ENCODE assay signal across 9 cellular contexts in the genomic region with DNA sequence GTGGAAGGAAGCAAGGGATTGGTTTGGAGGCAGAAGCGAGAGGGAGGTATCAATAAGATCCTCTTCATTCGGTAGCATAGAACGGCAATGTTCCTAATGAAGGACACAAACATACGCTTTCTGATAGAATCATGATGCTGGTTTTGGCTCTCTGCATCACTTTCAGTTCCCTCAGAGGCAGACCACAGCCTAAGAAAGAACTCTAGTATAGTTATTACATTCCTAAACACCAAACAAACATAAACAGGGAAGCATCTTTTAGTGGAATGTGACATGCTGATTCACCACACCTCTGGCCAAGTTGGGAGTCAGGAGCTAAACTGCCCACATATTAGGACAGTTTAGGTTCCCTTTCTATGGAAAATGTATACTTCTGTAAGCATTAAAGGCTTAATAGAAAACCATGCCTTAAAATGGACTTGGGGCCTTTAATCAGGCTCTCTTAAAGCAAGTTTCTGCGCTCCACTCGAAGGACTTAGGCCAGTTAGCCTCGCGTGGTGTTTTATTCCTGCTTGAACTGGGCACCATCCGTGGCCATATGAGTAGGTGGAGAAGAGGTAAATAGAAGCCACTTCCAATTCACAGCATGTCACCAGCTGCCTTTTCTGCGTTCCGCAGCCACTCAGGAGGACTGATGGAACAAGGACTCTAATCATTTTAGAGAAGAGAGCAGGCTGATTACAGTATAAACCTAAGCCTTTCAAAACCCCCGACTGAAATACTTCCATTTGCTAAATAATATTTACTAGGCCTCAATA. TPM values are rescaled to one million over a fixed set of nuclear protein-coding genes. Genes with fewer than 3 reads are reported as not detected.
DNase-seq lines count a peak whose midpoint lies in the region; ATAC-seq, FAIRE-seq and TF ChIP-seq lines count a peak whose summit lies in the region.
"Had no signal": no experiment of that assay in that cellular context is flagged by ENCODE, and none has a peak within 500 bp of the region (broad histone marks: within the 10 kb centered on the region; RNA-seq: fewer than 3 reads in every experiment).

No MANE protein-coding gene starts in this region.

- H4K91ac ChIP-seq in neuronal stem cell (ENCODE audit: low read depth, low read length, poor library complexity) = no peak overlapping the region

- H3K79me1 ChIP-seq in neuronal stem cell (ENCODE audit: low read depth, low read length) = no peaks in the 10 kb centered on the region

- H3K23ac ChIP-seq in neuronal stem cell (ENCODE audit: low read depth, low read length, poor library complexity) = no peak overlapping the region

- peaks cover 21% of the 10 kb centered on the region for H3K4me1 ChIP-seq in endothelial cell of umbilical vein (ENCODE audit: control insufficient read depth, extremely low read depth, insufficient read depth, low read length)
- peaks cover 0 to 2% of the 10 kb centered on the region in 2 donors for H3K4me1 ChIP-seq in neuronal stem cell (ENCODE audit: control insufficient read depth in 2 of 2, insufficient read depth in 1 of 2, low read depth in 1 of 2, low read length in 2 of 2)

- peak; percentile 64 for FAIRE-seq in endothelial cell of umbilical vein (lab: Jason Lieb, UNC)
- FAIRE-seq: G401.6 had no signal

- dilution Hi-C loops in endothelial cell of umbilical vein (cut with MboI; ENCODE audit: extremely low pct_ligation_motif_present, low sequenced_read_pairs) = no loop called here

- H3K9me3 ChIP-seq in endothelial cell of umbilical vein (replicated peaks; ENCODE audit: control insufficient read depth, insufficient read depth, low read length) (no peaks in the 10 kb centered on the region), neuronal stem cell (replicated peaks in 1 of 2; ENCODE audit: control insufficient read depth in 2 of 2, insufficient read depth in 1 of 2, low read depth in 1 of 2, low read length in 2 of 2) (no peaks in the 10 kb centered on the region)

- POLR2A ChIA-PET in endothelial cell of umbilical vein (lab: Charles Lee) = no interaction called here

- intact Hi-C loops in endothelial cell of umbilical vein (cut with micrococcal nuclease) = loop anchor here (5.0 kb wide), 1 partner anchor 185 kb away; a partner anchor contains a TSS
- intact Hi-C loops in lower leg skin (cut with DNase I; ENCODE audit: low total_unique reads) = no loop called here

- BruUV-seq in endothelial cell of umbilical vein (replicated peaks; lab: Mats Ljungman, UMichigan) = no TSS peak

- H3K4me2 ChIP-seq in endothelial cell of umbilical vein (ENCODE audit: insufficient read depth, low read length) (peak overlapping the region; percentile 14), neuronal stem cell (ENCODE audit: insufficient read depth, low read length, poor library complexity, severe bottlenecking) (no peak overlapping the region)

- no peak overlapping the region for H3K14ac ChIP-seq in neuronal stem cell (ENCODE audit: low read length)

- H4K20me1 ChIP-seq in endothelial cell of umbilical vein (replicated peaks; ENCODE audit: control insufficient read depth, extremely low read depth, insufficient read depth, low read length) = no peaks in the 10 kb centered on the region

- TF ChIP-seq POLR2A in endothelial cell of umbilical vein (IDR thresholded peaks at IDR 0.05; ENCODE audit: low read depth, low read length) = no peak
- TF ChIP-seq POLR2A in lower leg skin (IDR thresholded peaks at IDR 0.05) = no peak

- H3K27ac ChIP-seq in endothelial cell of umbilical vein (ENCODE audit: insufficient read depth, low read depth, low read length) (no peak overlapping the region), neuronal stem cell (replicated peaks; ENCODE audit: low read length) (no peak overlapping the region)

- no CpG with 5 or more reads among the region's 12 CpGs for whole genome bisulfite sequencing in neuronal stem cell (ENCODE audit: extremely low coverage in 2 of 2, insufficient read length in 2 of 2, insufficient replicate concordance in 1 of 2), 2 donors
- WGBS in lower leg skin, 2 donors = 82 to 83% methylated on average over 12 of the region's 12 CpGs

- H2AK5ac ChIP-seq in neuronal stem cell (ENCODE audit: low read depth, low read length) = no peak overlapping the region

- no peak overlapping the region for H2BK15ac ChIP-seq in neuronal stem cell (ENCODE audit: low read length)

- no peak overlapping the region for H3K4me3 ChIP-seq in endothelial cell of umbilical vein (replicated peaks in 1 of 3; ENCODE audit: insufficient read depth in 1 of 3, low read depth in 1 of 3, low read length in 3 of 3)
- no peak overlapping the region for H3K4me3 ChIP-seq in neuronal stem cell (ENCODE audit: low read length in 2 of 2)
- H3K4me3 ChIP-seq in lower leg skin (ENCODE audit: low read depth, poor library complexity, severe bottlenecking) = no peak overlapping the region

- H2AFZ ChIP-seq in endothelial cell of umbilical vein (ENCODE audit: low read depth, low read length) = peak overlapping the region; percentile 49
- no peak overlapping the region for H2AFZ ChIP-seq in neuronal stem cell (ENCODE audit: low read length)

- no peak overlapping the region for H3K18ac ChIP-seq in neuronal stem cell (ENCODE audit: low read length)

- no peak overlapping the region for H2BK120ac ChIP-seq in neuronal stem cell (ENCODE audit: low read depth, low read length)

- no peak overlapping the region for H2BK5ac ChIP-seq in neuronal stem cell (ENCODE audit: low read length)

- H3K4ac ChIP-seq in neuronal stem cell (ENCODE audit: low read length) = no peak overlapping the region

- peak; percentile 58 for DNase-seq in AG08396 (ENCODE audit: low spot score)
- no peak for DNase-seq in endothelial cell of umbilical vein (ENCODE audit: low read depth, low spot score)
- no peak for DNase-seq in neuronal stem cell (ENCODE audit: low spot score)
- DNase-seq in iPS-NIHi11 (ENCODE audit: low spot score) = no peak
- no peak for DNase-seq in midbrain (lab: John Stamatoyannopoulos, UW)
- DNase-seq in lower leg skin (ENCODE audit: low spot score in 2 of 2) = no peak

- no peak overlapping the region for H2BK12ac ChIP-seq in neuronal stem cell (ENCODE audit: low read length)

- no peaks in the 10 kb centered on the region for H3K9me1 ChIP-seq in endothelial cell of umbilical vein (replicated peaks; ENCODE audit: control insufficient read depth, extremely low read depth, insufficient read depth, low read length)

- H3K79me2 ChIP-seq in endothelial cell of umbilical vein (ENCODE audit: control insufficient read depth, insufficient read depth, low read length) = no peaks in the 10 kb centered on the region

- ATAC-seq in GM18867 (IDR thresholded peaks at IDR 0.05; ENCODE audit: unreplicated experiment) = peak; percentile 47
- peak; percentile 62 for ATAC-seq in HG03280 (IDR thresholded peaks at IDR 0.05; ENCODE audit: unreplicated experiment)

- CTCF ChIA-PET in endothelial cell of umbilical vein (lab: Charles Lee) = interaction anchor here (0.7 to 1.5 kb wide), 5 partner anchors 11 to 440 kb away, joined by 3 to 5 read pairs (median 3); no protein-coding TSS in a partner anchor

- no peak overlapping the region for H4K8ac ChIP-seq in neuronal stem cell (ENCODE audit: low read depth, low read length)

- H3K27me3 ChIP-seq in endothelial cell of umbilical vein (ENCODE audit: control insufficient read depth in 2 of 2, insufficient read depth in 2 of 2, low read length in 2 of 2) = no peaks in the 10 kb centered on the region
- no peaks in the 10 kb centered on the region for H3K27me3 ChIP-seq in neuronal stem cell (ENCODE audit: control insufficient read depth in 3 of 3, insufficient read depth in 3 of 3, low read depth in 1 of 3, low read length in 3 of 3)

- no peaks in the 10 kb centered on the region for H3K36me3 ChIP-seq in endothelial cell of umbilical vein (ENCODE audit: control insufficient read depth in 2 of 2, extremely low read depth in 1 of 2, insufficient read depth in 2 of 2, low read length in 2 of 2)
- peaks cover 0 to 9% of the 10 kb centered on the region in 2 donors for H3K36me3 ChIP-seq in neuronal stem cell (replicated peaks in 1 of 2; ENCODE audit: control insufficient read depth in 2 of 2, insufficient read depth in 2 of 2, low read length in 2 of 2)

- H3K9ac ChIP-seq in endothelial cell of umbilical vein (replicated peaks; ENCODE audit: extremely low read depth, insufficient read depth, low read length) = no peak overlapping the region
- no peak overlapping the region for H3K9ac ChIP-seq in neuronal stem cell (ENCODE audit: low read depth, low read length, poor library complexity)

- TF ChIP-seq CTCF in endothelial cell of umbilical vein (IDR thresholded peaks at IDR 0.05; ENCODE audit: extremely low read depth in 1 of 2, insufficient read depth in 1 of 2, low read depth in 1 of 2, low read length in 2 of 2) = no peak
- no peak for TF ChIP-seq CTCF in lower leg skin (IDR thresholded peaks at IDR 0.05)

TF ChIP-seq in endothelial cell of umbilical vein, 7 proteins besides CTCF, POLR2A, EP300 and RAD21:
- TF ChIP-seq JUN (IDR thresholded peaks at IDR 0.05; ENCODE audit: borderline replicate concordance, insufficient read depth, insufficient read length, low read depth) (no peak), FOS (IDR thresholded peaks at IDR 0.05; ENCODE audit: borderline replicate concordance, insufficient read depth, low read length) (no peak), MYC (IDR thresholded peaks at IDR 0.05; ENCODE audit: low read depth, low read length) (no peak), GATA2 (IDR thresholded peaks at IDR 0.05; ENCODE audit: insufficient read depth, insufficient read length, low read depth, low read length) (no peak), EZH2 (IDR thresholded peaks at IDR 0.05; ENCODE audit: borderline replicate concordance, low read depth, low read length, severe bottlenecking) (no peak), POLR2AphosphoS5 (IDR thresholded peaks at IDR 0.05; ENCODE audit: insufficient read depth, low read depth, low read length) (no peak)
- TF ChIP-seq, protein P1, sequence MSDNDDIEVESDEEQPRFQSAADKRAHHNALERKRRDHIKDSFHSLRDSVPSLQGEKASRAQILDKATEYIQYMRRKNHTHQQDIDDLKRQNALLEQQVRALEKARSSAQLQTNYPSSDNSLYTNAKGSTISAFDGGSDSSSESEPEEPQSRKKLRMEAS (IDR thresholded peaks at IDR 0.05; ENCODE audit: insufficient read depth, insufficient read length) = no peak

RNA-seq across cellular contexts. Expression of a gene that starts 53.7 kb away (rescaled TPM):
- total RNA-seq in endothelial cell of umbilical vein (30.3 and 32.2 TPM in 2 replicates), lower leg skin (10 to 100 TPM; 42.7 to 58.2 (median 49.5) TPM)
- polyA plus RNA-seq in endothelial cell of umbilical vein = 18.7 and 29.3 TPM in 2 replicates
- polyA plus RNA-seq in endothelial cell of umbilical vein (2011; cell fraction: cytosol; rRNA removed) = 22.8 TPM in 2 replicates
- 15.5 and 25.0 TPM in 2 replicates for polyA plus RNA-seq in endothelial cell of umbilical vein (2011; cell fraction: nucleus; rRNA removed)
- polyA plus RNA-seq in endothelial cell of umbilical vein (2012) = 30.0 and 40.9 TPM in 2 replicates
- polyA minus RNA-seq in endothelial cell of umbilical vein = 31.4 and 47.2 TPM in 2 replicates
- 10.0 TPM for polyA minus RNA-seq in endothelial cell of umbilical vein (2011; cell fraction: cytosol; rRNA and poly(A)+ RNA removed)
- polyA minus RNA-seq in endothelial cell of umbilical vein (2011; cell fraction: nucleus; rRNA and poly(A)+ RNA removed) = 16.4 and 23.9 TPM in 2 replicates
- polyA plus RNA-seq in neuronal stem cell (2013, experiment 1 of 2) = 32.0 TPM
- polyA plus RNA-seq in neuronal stem cell (2013, experiment 2 of 2) = 31.8 TPM
